Comparison of ENCODE assay signal across 8 cellular contexts in genomic region chr18:46167971-46168370, GRCh38.
DNase-seq lines count a peak whose midpoint lies in the region; ATAC-seq and TF ChIP-seq lines count a peak whose summit lies in the region.

No MANE protein-coding gene starts in this region.

- ATAC-seq in GM18867 (IDR thresholded peaks at IDR 0.05; ENCODE audit: unreplicated experiment): peak; percentile 88
- ATAC-seq in HG02642 (IDR thresholded peaks at IDR 0.05; ENCODE audit: poor library complexity, unreplicated experiment): peak; percentile 94
- ATAC-seq in effector memory CD8-positive, alpha-beta T cell (replicated peaks): peak; percentile 76

- no TSS peak for BruUV-seq in A673 (replicated peaks; lab: Mats Ljungman, UMichigan)

- TF ChIP-seq CTCF in A673 (conservative IDR thresholded peaks at IDR 0.05; ENCODE audit: low read depth, low read length): no peak

- peak overlapping the region; percentile 49 to 58 for H3K27ac Mint-ChIP-seq in effector memory CD8-positive, alpha-beta T cell

- peaks cover 1% of the 10 kb centered on the region for H3K4me1 ChIP-seq in A673 (ENCODE audit: insufficient read depth, low read length, poor library complexity, severe bottlenecking)

- no peaks in the 10 kb centered on the region for H3K9me3 ChIP-seq in A673 (ENCODE audit: low read depth, low read length, poor library complexity, severe bottlenecking)

- CTCF ChIA-PET in A673 (lab: Charles Lee): no interaction called here

- POLR2A ChIA-PET in A673 (lab: Charles Lee; ENCODE audit: low non-redundant PET): no interaction called here

- H3K4me3 ChIP-seq in A673 (ENCODE audit: low read depth, low read length, poor library complexity, severe bottlenecking): no peak overlapping the region

- H3K36me3 Mint-ChIP-seq in effector memory CD8-positive, alpha-beta T cell (ENCODE audit: insufficient read depth): peaks cover 4% of the 10 kb centered on the region

- H3K4me3 Mint-ChIP-seq in effector memory CD8-positive, alpha-beta T cell: peak overlapping the region; percentile 57 to 65

- H3K4me1 Mint-ChIP-seq in effector memory CD8-positive, alpha-beta T cell (ENCODE audit: low read depth in 2 of 2): peaks cover 11 to 17% of the 10 kb centered on the region in 2 donors

- H3K27me3 ChIP-seq in A673 (replicated peaks; ENCODE audit: insufficient read depth, low read depth, low read length, poor library complexity): no peaks in the 10 kb centered on the region

- intact Hi-C loops in A673 (cut with micrococcal nuclease; ENCODE audit: unreplicated experiment): no loop called here

- H3K36me3 ChIP-seq in A673 (ENCODE audit: insufficient read depth, low read length, poor library complexity, severe bottlenecking): no peaks in the 10 kb centered on the region

- DNase-seq in NCI-H69 (lab: John Stamatoyannopoulos, UW): peak; percentile 66
- DNase-seq in effector memory CD8-positive, alpha-beta T cell: no peak
- no peak for DNase-seq in midbrain (lab: John Stamatoyannopoulos, UW)
- DNase-seq in A673 (ENCODE audit: low spot score): no peak
- no peak for DNase-seq in AG20443 (ENCODE audit: low spot score)
- no peak for DNase-seq in NCI-H2171 treated with DMSO at 0.1 percent for 48 hours (lab: John Stamatoyannopoulos, UW)

- no peaks in the 10 kb centered on the region for H3K9me3 Mint-ChIP-seq in effector memory CD8-positive, alpha-beta T cell

- H3K27me3 Mint-ChIP-seq in effector memory CD8-positive, alpha-beta T cell: no peaks in the 10 kb centered on the region

- H3K27ac ChIP-seq in A673 (ENCODE audit: low read depth, low read length, poor library complexity, severe bottlenecking): no peak overlapping the region
